In genomic region chr16:89293276-89294143, GRCh38 we compare ENCODE assay signal across 15 cellular contexts.
DNase-seq lines count a peak whose midpoint lies in the region; ATAC-seq and TF ChIP-seq lines count a peak whose summit lies in the region.
"Had no signal": no experiment of that assay in that cellular context is flagged by ENCODE, and none has a peak within 500 bp of the region (broad histone marks: within the 10 kb centered on the region; RNA-seq: fewer than 3 reads in every experiment).

No MANE protein-coding gene starts in this region.

- no peaks in the 10 kb centered on the region for H3K9me3 ChIP-seq in iPS-18a (ENCODE audit: control insufficient read depth, low read depth, low read length)
- H3K9me3 ChIP-seq: heart left ventricle, thoracic aorta had no signal

- peak overlapping the region; percentile 52 for H3K27ac Mint-ChIP-seq in activated naive CD4-positive, alpha-beta T cell treated with anti-CD3 and anti-CD28 coated beads, Interleukin-2, amount 10 ng/mL, durations not matched to agents 7 days and 5 days
- H3K27ac Mint-ChIP-seq in WTC11: peak overlapping the region; percentile 96

- H3K9ac ChIP-seq in iPS-18a (ENCODE audit: low read length): peak overlapping the region; percentile 28
- H3K9ac ChIP-seq: KMS-11 had no signal

- no peak overlapping the region for H3K4me3 Mint-ChIP-seq in activated naive CD4-positive, alpha-beta T cell treated with anti-CD3 and anti-CD28 coated beads, Interleukin-2, amount 10 ng/mL, durations not matched to agents 7 days and 5 days
- H3K4me3 Mint-ChIP-seq in WTC11: no peak overlapping the region

- peaks cover 66% of the 10 kb centered on the region for H3K4me1 ChIP-seq in iPS-18a (ENCODE audit: control insufficient read depth, low read depth, low read length)

- POLR2A ChIA-PET in WTC11 (lab: Charles Lee): interaction anchor here (0.9 to 1.0 kb wide), 3 partner anchors 20 to 46 kb away, joined by 3 to 5 read pairs (median 4); no protein-coding TSS in a partner anchor

- CTCF ChIA-PET in activated naive CD4-positive, alpha-beta T cell treated with anti-CD3 and anti-CD28 coated beads, Interleukin-2, amount 10 ng/mL, durations not matched to agents 7 days and 5 days (lab: Charles Lee): interaction anchor here (0.6 to 1.7 kb wide), 3 partner anchors 10 to 421 kb away, joined by 3 to 5 read pairs (median 3); partner anchors contain the start of gene SPG7
- CTCF ChIA-PET in WTC11 (lab: Charles Lee): interaction anchor here (0.6 to 8.2 kb wide), 49 partner anchors 10 to 556 kb away, joined by 3 to 89 read pairs (median 4); partner anchors contain the start of gene SPG7

- peaks cover 3% of the 10 kb centered on the region for H3K36me3 ChIP-seq in iPS-18a (ENCODE audit: control insufficient read depth, low read depth, low read length)

- ATAC-seq in WTC11: peak; percentile 36
- ATAC-seq in GM19455 (IDR thresholded peaks at IDR 0.05; ENCODE audit: unreplicated experiment): no peak
- ATAC-seq in HG02870 (IDR thresholded peaks at IDR 0.05; ENCODE audit: unreplicated experiment): no peak
- ATAC-seq: heart left ventricle had no signal

- TF ChIP-seq CTCF in WTC11 (IDR thresholded peaks at IDR 0.05): no peak

- no peaks in the 10 kb centered on the region for H3K9me3 Mint-ChIP-seq in activated naive CD4-positive, alpha-beta T cell treated with anti-CD3 and anti-CD28 coated beads, Interleukin-2, amount 10 ng/mL, durations not matched to agents 7 days and 5 days
- H3K9me3 Mint-ChIP-seq in WTC11: no peaks in the 10 kb centered on the region

- peak overlapping the region; percentile 4 for H3K4me3 ChIP-seq in iPS-18a (ENCODE audit: low read length)
- H3K4me3 ChIP-seq: heart left ventricle, thoracic aorta had no signal

- no peaks in the 10 kb centered on the region for H3K27me3 ChIP-seq in iPS-18a (ENCODE audit: control insufficient read depth, insufficient read depth, low read length)
- H3K27me3 ChIP-seq: heart left ventricle had no signal

- H3K36me3 Mint-ChIP-seq in activated naive CD4-positive, alpha-beta T cell treated with anti-CD3 and anti-CD28 coated beads, Interleukin-2, amount 10 ng/mL, durations not matched to agents 7 days and 5 days: peaks cover 15% of the 10 kb centered on the region
- peaks cover 5% of the 10 kb centered on the region for H3K36me3 Mint-ChIP-seq in WTC11

- DNase-seq in activated naive CD4-positive, alpha-beta T cell treated with anti-CD3 and anti-CD28 coated beads, Interleukin-2, amount 10 ng/mL, durations not matched to agents 7 days and 5 days: no peak
- DNase-seq in activated naive CD4-positive, alpha-beta T cell treated with anti-CD3 and anti-CD28 coated beads, Interleukin-2, amount 50 U/mL, for 16 hours: no peak
- DNase-seq in WTC11 (ENCODE audit: low spot score) (peak; percentile 70), substantia nigra (lab: John Stamatoyannopoulos, UW) (no peak), NCI-H2171 (lab: John Stamatoyannopoulos, UW) (no peak)
- DNase-seq: activated gamma-delta T cell, DMS 273 treated with DMSO at 0.1 percent for 48 hours, NCI-H1417, T-helper 2 cell had no signal

- H3K4me1 Mint-ChIP-seq in activated naive CD4-positive, alpha-beta T cell treated with anti-CD3 and anti-CD28 coated beads, Interleukin-2, amount 10 ng/mL, durations not matched to agents 7 days and 5 days: peaks cover 29% of the 10 kb centered on the region
- peaks cover 80% of the 10 kb centered on the region for H3K4me1 Mint-ChIP-seq in WTC11

- H3K27ac ChIP-seq in iPS-18a (ENCODE audit: low read length) (peak overlapping the region; percentile 30), substantia nigra (ENCODE audit: low read depth, low read length, poor library complexity, severe bottlenecking) (peak overlapping the region; percentile 11)
- H3K27ac ChIP-seq: KMS-11, thoracic aorta had no signal

- no peaks in the 10 kb centered on the region for H3K27me3 Mint-ChIP-seq in activated naive CD4-positive, alpha-beta T cell treated with anti-CD3 and anti-CD28 coated beads, Interleukin-2, amount 10 ng/mL, durations not matched to agents 7 days and 5 days
- no peaks in the 10 kb centered on the region for H3K27me3 Mint-ChIP-seq in WTC11 (ENCODE audit: low read depth)

TF ChIP-seq in WTC11, 78 proteins besides CTCF, POLR2A, EP300 and RAD21:
- TF ChIP-seq SP1 (CRISPR knock-in tag; conservative IDR thresholded peaks at IDR 0.05): peak; percentile 71
- 0 out of 2 replicates have a peak, but pooled peaks have one; percentile 57 for TF ChIP-seq FOXP1 (CRISPR knock-in tag; IDR thresholded peaks at IDR 0.05; ENCODE audit: borderline replicate concordance)
- TF ChIP-seq ZNF263 (CRISPR knock-in tag; IDR thresholded peaks at IDR 0.05; ENCODE audit: low read depth): peak; percentile 66; the same call in 1 of the 2 replicates
- no peak for TF ChIP-seq ERG (CRISPR knock-in tag; IDR thresholded peaks at IDR 0.05)
TF ChIP-seq in WTC11: peak in this region for 3.
